ENCODE assay signal across 8 cellular contexts in the genomic region with DNA sequence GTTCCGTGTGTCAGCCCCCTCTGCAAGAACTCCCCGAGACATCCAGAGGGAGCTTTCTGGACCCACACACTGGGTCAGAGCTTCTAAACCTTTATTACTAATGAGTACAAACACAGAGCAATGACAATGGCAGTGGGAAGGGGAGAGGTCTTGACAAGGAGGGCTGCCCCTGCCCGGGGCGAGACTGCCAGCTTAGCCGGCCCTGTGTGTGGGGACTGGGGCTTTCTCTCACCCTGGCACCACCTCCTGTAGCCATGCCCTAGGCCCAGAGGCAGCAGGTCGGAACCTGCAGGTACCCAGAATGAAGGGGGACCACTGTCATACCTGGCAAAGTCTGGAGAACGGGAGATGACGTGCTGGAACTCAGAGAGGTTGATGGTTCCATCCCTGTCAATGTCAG. TPM values are rescaled to one million over a fixed set of nuclear protein-coding genes. Genes with fewer than 3 reads are reported as not detected.
DNase-seq lines count a peak whose midpoint lies in the region; ATAC-seq, FAIRE-seq and TF ChIP-seq lines count a peak whose summit lies in the region.

No MANE protein-coding gene starts in this region.

- WGBS in K562 (ENCODE audit: insufficient coverage, low coverage, missing lambda C conversion rate), result 93% methylated on average over 7 of the region's 8 CpGs

- H3K27me3 ChIP-seq in K562 (ENCODE audit: control insufficient read depth in 2 of 2, insufficient read depth in 2 of 2, low read length in 2 of 2), result no peaks in the 10 kb centered on the region

- no peak for TF ChIP-seq POLR2A in K562 (conservative IDR thresholded peaks at IDR 0.05)

- no peak overlapping the region for H3K4me3 ChIP-seq in K562

- intact Hi-C loops in K562 (cut with micrococcal nuclease), result loop anchor here (5.0 kb wide), 1 partner anchor 57 kb away; no protein-coding TSS in a partner anchor

- H4K20me1 ChIP-seq in K562 (replicated peaks; ENCODE audit: control insufficient read depth, insufficient read depth, low read length), result 0 out of 2 replicates have a peak, but pooled peaks cover 4% of the 10 kb centered on the region

- FAIRE-seq in K562 (lab: Jason Lieb, UNC), result no peak

- peaks cover 32% of the 10 kb centered on the region for H3K79me2 ChIP-seq in K562 (ENCODE audit: control insufficient read depth, insufficient read depth, low read length)

- TF ChIP-seq RAD21 in K562 (CRISPR knock-in tag; conservative IDR thresholded peaks at IDR 0.05 in 1 of 2, IDR thresholded peaks at IDR 0.05 in 1 of 2), result no peak

- peaks cover 7 to 43% of the 10 kb centered on the region in 2 experiments; a peak in 3 of 5 replicates for H3K4me1 ChIP-seq in K562 (replicated peaks in 1 of 2; ENCODE audit: control insufficient read depth in 2 of 2, insufficient read depth in 2 of 2, low read length in 2 of 2)

- H3K9ac ChIP-seq in K562 (ENCODE audit: insufficient read depth in 1 of 2, low read depth in 2 of 2, low read length in 2 of 2), result peak overlapping the region in 1 of 2 experiments; percentile 70; a peak in 2 of 4 replicates

- H3K9me3 Mint-ChIP-seq in stimulated activated naive CD8-positive, alpha-beta T cell treated with anti-CD3 and anti-CD28 coated beads, Interleukin-15, Interleukin-2, amounts not matched to agents 100 ng/mL and 50 ng/mL, for 24 hours, result no peaks in the 10 kb centered on the region
- H3K9me3 Mint-ChIP-seq in naive B cell, result no peaks in the 10 kb centered on the region

- H3K9me1 ChIP-seq in K562 (ENCODE audit: control insufficient read depth, insufficient read depth, low read length), result no peaks in the 10 kb centered on the region

- H3K4me1 Mint-ChIP-seq in stimulated activated naive CD8-positive, alpha-beta T cell treated with anti-CD3 and anti-CD28 coated beads, Interleukin-15, Interleukin-2, amounts not matched to agents 100 ng/mL and 50 ng/mL, for 24 hours (ENCODE audit: low read depth), result peaks cover 44% of the 10 kb centered on the region
- peaks cover 51 to 60% (median 57%) of the 10 kb centered on the region in 3 donors for H3K4me1 Mint-ChIP-seq in naive B cell

- TF ChIP-seq CTCF in K562 (IDR thresholded peaks at IDR 0.05 in 2 of 3, conservative IDR thresholded peaks at IDR 0.05 in 1 of 3; ENCODE audit: insufficient read depth in 2 of 3, low read depth in 1 of 3, low read length in 3 of 3), result no peak

- DNase-seq in stimulated activated naive CD8-positive, alpha-beta T cell treated with anti-CD3 and anti-CD28 coated beads, Interleukin-15, Interleukin-2, amounts not matched to agents 100 U/mL and 50 U/mL, for 24 hours, result no peak
- DNase-seq in K562 (ENCODE audit: extremely low read depth in 1 of 4, low spot score in 3 of 4) (no peak), naive B cell (no peak), activated gamma-delta T cell treated with Interleukin-2 at 50 U/mL for 16 hours (no peak)
- no peak for DNase-seq in effector CD8-positive, alpha-beta T cell (lab: John Stamatoyannopoulos, UW)

- no peaks in the 10 kb centered on the region for H3K27me3 Mint-ChIP-seq in stimulated activated naive CD8-positive, alpha-beta T cell treated with anti-CD3 and anti-CD28 coated beads, Interleukin-15, Interleukin-2, amounts not matched to agents 100 ng/mL and 50 ng/mL, for 24 hours
- H3K27me3 Mint-ChIP-seq in naive B cell, result no peaks in the 10 kb centered on the region

- peak overlapping the region; percentile 99 for H3K4me3 Mint-ChIP-seq in stimulated activated naive CD8-positive, alpha-beta T cell treated with anti-CD3 and anti-CD28 coated beads, Interleukin-15, Interleukin-2, amounts not matched to agents 100 ng/mL and 50 ng/mL, for 24 hours
- peak overlapping the region; percentile 80 to 94 (median 90) for H3K4me3 Mint-ChIP-seq in naive B cell

- H2AFZ ChIP-seq in K562 (ENCODE audit: low read depth, low read length), result no peak overlapping the region

- peaks cover 66% of the 10 kb centered on the region for H3K36me3 ChIP-seq in K562 (ENCODE audit: control insufficient read depth, insufficient read depth, low read length)

- no peak for ATAC-seq in stimulated activated naive CD8-positive, alpha-beta T cell treated with anti-CD3 and anti-CD28 coated beads, Interleukin-15, Interleukin-2, amounts not matched to agents 100 U/mL and 50 U/mL, for 24 hours
- ATAC-seq in K562 (no peak), naive B cell (ENCODE audit: low read depth in 2 of 2) (no peak), GM21367 (IDR thresholded peaks at IDR 0.05; ENCODE audit: unreplicated experiment) (no peak), GM21381 (IDR thresholded peaks at IDR 0.05; ENCODE audit: unreplicated experiment) (no peak)

- POLR2A ChIA-PET in K562 (lab: Yijun Ruan, JAX), result interaction anchor here (0.8 to 1.8 kb wide), 4 partner anchors 9 to 44 kb away, joined by 3 to 6 read pairs (median 4); no protein-coding TSS in a partner anchor

- peak overlapping the region; percentile 96 for H3K27ac Mint-ChIP-seq in stimulated activated naive CD8-positive, alpha-beta T cell treated with anti-CD3 and anti-CD28 coated beads, Interleukin-15, Interleukin-2, amounts not matched to agents 100 ng/mL and 50 ng/mL, for 24 hours
- peak overlapping the region; percentile 97 to 100 (median 98) for H3K27ac Mint-ChIP-seq in naive B cell

- no peak for TF ChIP-seq EP300 in K562 (IDR thresholded peaks at IDR 0.05; ENCODE audit: low read length)

- CTCF ChIA-PET in K562 (lab: Yijun Ruan, JAX; ENCODE audit: low intra/inter-chr PET ratio), result interaction anchor here (0.7 kb wide), 1 partner anchor 88 kb away, joined by 3 read pairs; no protein-coding TSS in a partner anchor

- no peak overlapping the region for H3K4me2 ChIP-seq in K562 (ENCODE audit: insufficient read depth, low read length)

- no peaks in the 10 kb centered on the region for H3K9me3 ChIP-seq in K562 (replicated peaks; ENCODE audit: control insufficient read depth, insufficient read depth, low read depth, low read length)

- BruUV-seq in K562 (replicated peaks; lab: Mats Ljungman, UMichigan), result no TSS peak

- no peak overlapping the region for H3K27ac ChIP-seq in K562 (ENCODE audit: extremely low read depth, low read depth, low read length)

- H3K36me3 Mint-ChIP-seq in stimulated activated naive CD8-positive, alpha-beta T cell treated with anti-CD3 and anti-CD28 coated beads, Interleukin-15, Interleukin-2, amounts not matched to agents 100 ng/mL and 50 ng/mL, for 24 hours (ENCODE audit: low read depth), result peaks cover 42% of the 10 kb centered on the region
- peaks cover 7 to 27% of the 10 kb centered on the region in 2 donors for H3K36me3 Mint-ChIP-seq in naive B cell

- in situ Hi-C loops in K562 (cut with MboI), result loop anchor here (10.0 kb wide), 1 partner anchor 446 kb away; no protein-coding TSS in a partner anchor

RNA-seq across cellular contexts. Expression of gene CIB1, which starts 3.1 kb away (rescaled TPM):
- 14.3 and 33.8 TPM in 2 replicates for total RNA-seq in K562 (2011; cell fraction: chromatin; rRNA removed; ENCODE audit: low replicate concordance)
- total RNA-seq in K562 (2011; cell fraction: nucleolus; rRNA removed), result 35.9 and 36.5 TPM in 2 replicates
- 26.0 and 30.1 TPM in 2 replicates for total RNA-seq in K562 (2011; cell fraction: nucleoplasm; rRNA removed)
- total RNA-seq in K562 (2014; rRNA removed) (61.4 and 94.5 TPM in 2 replicates), K562 (2014; rRNA removed; fragmentation: Illumina TruSeq; extraction: Trizol) (46.9 and 49.6 TPM in 2 replicates), K562 (2015; rRNA removed; fragmentation: Illumina TruSeq; extraction: Trizol) (63.4 and 64.5 TPM in 2 replicates), K562 (2021) (106 and 107 TPM in 2 replicates)
- polyA plus RNA-seq in K562 (2011; rRNA removed) (136 and 186 TPM in 2 replicates), K562 (2014; fragmentation: Illumina TruSeq; extraction: Trizol) (107 and 138 TPM in 2 replicates), K562 (2014; fragmentation: Nextera tagmentation; extraction: Ambion mirVana) (10 to 100 TPM; 14.9 to 33.8 TPM), K562 (2014; rRNA removed) (128 and 142 TPM in 2 replicates), naive B cell (ENCODE audit: low read depth in 6 of 6) (100 to 1,000 TPM; 204 to 259 (median 235) TPM)
- 212 and 302 TPM in 2 replicates for polyA plus RNA-seq in K562 (2011; cell fraction: cytosol; rRNA removed)
- polyA plus RNA-seq in K562 (2011; cell fraction: nucleus; rRNA removed), result 104 and 147 TPM in 2 replicates
- 132 and 166 TPM in 2 replicates for polyA plus RNA-seq in K562 (2012)
- 38.2 and 47.4 TPM in 2 replicates for polyA minus RNA-seq in K562 (2011; rRNA and poly(A)+ RNA removed)
- 35.2 and 37.1 TPM in 2 replicates for polyA minus RNA-seq in K562 (2011; cell fraction: cytosol; rRNA and poly(A)+ RNA removed)
- 10.0 and 16.9 TPM in 2 replicates for polyA minus RNA-seq in K562 (2011; cell fraction: nucleus; rRNA and poly(A)+ RNA removed)

RNA-seq across cellular contexts. Expression of gene GDPGP1, which starts 3.4 kb away (rescaled TPM):
- total RNA-seq in K562 (2011; cell fraction: chromatin; rRNA removed; ENCODE audit: low replicate concordance), result 9.0 and 29.0 TPM in 2 replicates
- 29.9 and 32.4 TPM in 2 replicates for total RNA-seq in K562 (2011; cell fraction: nucleolus; rRNA removed)
- total RNA-seq in K562 (2011; cell fraction: nucleoplasm; rRNA removed), result 18.3 and 18.8 TPM in 2 replicates
- 3.9 and 4.0 TPM in 2 replicates for total RNA-seq in K562 (2014; rRNA removed)
- 2.8 and 3.0 TPM in 2 replicates for total RNA-seq in K562 (2014; rRNA removed; fragmentation: Illumina TruSeq; extraction: Trizol)
- total RNA-seq in K562 (2015; rRNA removed; fragmentation: Illumina TruSeq; extraction: Trizol), result 2.4 and 3.0 TPM in 2 replicates
- 6.0 and 6.1 TPM in 2 replicates for total RNA-seq in K562 (2021)
- polyA plus RNA-seq in K562 (2011; rRNA removed), result 3.7 and 4.0 TPM in 2 replicates
- 1.4 and 2.7 TPM in 2 replicates for polyA plus RNA-seq in K562 (2011; cell fraction: cytosol; rRNA removed)
- polyA plus RNA-seq in K562 (2011; cell fraction: nucleus; rRNA removed), result 9.9 and 12.7 TPM in 2 replicates
- polyA plus RNA-seq in K562 (2012), result 2.3 and 4.2 TPM in 2 replicates
- polyA plus RNA-seq in K562 (2014; fragmentation: Illumina TruSeq; extraction: Trizol), result 1.2 and 2.0 TPM in 2 replicates
- under 1 TPM; 0.78 to 0.92 TPM for polyA plus RNA-seq in K562 (2014; fragmentation: Nextera tagmentation; extraction: Ambion mirVana)
- 2.6 and 3.3 TPM in 2 replicates for polyA plus RNA-seq in K562 (2014; rRNA removed)
- 7.1 and 7.7 TPM in 2 replicates for polyA minus RNA-seq in K562 (2011; rRNA and poly(A)+ RNA removed)
- 6.0 and 7.6 TPM in 2 replicates for polyA minus RNA-seq in K562 (2011; cell fraction: cytosol; rRNA and poly(A)+ RNA removed)
- polyA minus RNA-seq in K562 (2011; cell fraction: nucleus; rRNA and poly(A)+ RNA removed), result 13.9 and 15.4 TPM in 2 replicates
- 1 to 10 TPM in 4 of 6 donors, under 1 TPM in 2; 0.70 to 2.1 (median 1.3) TPM for polyA plus RNA-seq in naive B cell (ENCODE audit: low read depth in 6 of 6)

RNA-seq across cellular contexts. Expression of gene TTLL13, which starts 18.7 kb away (rescaled TPM):
- 1.1 and 1.4 TPM in 2 replicates for total RNA-seq in K562 (2011; cell fraction: chromatin; rRNA removed; ENCODE audit: low replicate concordance)
- 0.53 and 0.83 TPM in 2 replicates for total RNA-seq in K562 (2011; cell fraction: nucleolus; rRNA removed)
- 0.37 and 0.76 TPM in 2 replicates for total RNA-seq in K562 (2011; cell fraction: nucleoplasm; rRNA removed)
- total RNA-seq in K562 (2014; rRNA removed) (0.04 TPM in 1 of 2 replicates, not detected in the other), K562 (2014; rRNA removed; fragmentation: Illumina TruSeq; extraction: Trizol) (0.10 and 0.22 TPM in 2 replicates), K562 (2015; rRNA removed; fragmentation: Illumina TruSeq; extraction: Trizol) (0.11 TPM in 1 of 2 replicates, not detected in the other), K562 (2021) (0.11 and 0.36 TPM in 2 replicates)
- polyA plus RNA-seq in K562 (2011; rRNA removed) (0.20 and 0.24 TPM in 2 replicates), K562 (2014; fragmentation: Illumina TruSeq; extraction: Trizol) (0.12 TPM in 1 of 2 replicates, not detected in the other), K562 (2014; fragmentation: Nextera tagmentation; extraction: Ambion mirVana) (under 1 TPM; 0.10 to 0.17 TPM), K562 (2014; rRNA removed) (0.05 TPM in 1 of 2 replicates, not detected in the other), naive B cell (ENCODE audit: low read depth in 6 of 6) (1 to 10 TPM in 1 of 6 donors, under 1 TPM in 3, not detected in 2; 0.11 to 1.4 (median 0.34) TPM)
- 0.22 and 0.24 TPM in 2 replicates for polyA plus RNA-seq in K562 (2011; cell fraction: cytosol; rRNA removed)
- polyA plus RNA-seq in K562 (2011; cell fraction: nucleus; rRNA removed), result 0.49 and 0.74 TPM in 2 replicates
- 0.17 and 0.55 TPM in 2 replicates for polyA plus RNA-seq in K562 (2012)
- 0.28 and 0.51 TPM in 2 replicates for polyA minus RNA-seq in K562 (2011; rRNA and poly(A)+ RNA removed)
- polyA minus RNA-seq in K562 (2011; cell fraction: cytosol; rRNA and poly(A)+ RNA removed), result not detected in 2 replicates
- 0.22 and 0.40 TPM in 2 replicates for polyA minus RNA-seq in K562 (2011; cell fraction: nucleus; rRNA and poly(A)+ RNA removed)

RNA-seq across cellular contexts. Expression of gene SEMA4B, which starts 29.5 kb away (rescaled TPM):
- 229 and 471 TPM in 2 replicates for total RNA-seq in K562 (2011; cell fraction: chromatin; rRNA removed; ENCODE audit: low replicate concordance)
- 275 and 311 TPM in 2 replicates for total RNA-seq in K562 (2011; cell fraction: nucleolus; rRNA removed)
- 234 and 268 TPM in 2 replicates for total RNA-seq in K562 (2011; cell fraction: nucleoplasm; rRNA removed)
- total RNA-seq in K562 (2014; rRNA removed) (11.0 and 38.7 TPM in 2 replicates), K562 (2014; rRNA removed; fragmentation: Illumina TruSeq; extraction: Trizol) (8.5 and 10.7 TPM in 2 replicates), K562 (2015; rRNA removed; fragmentation: Illumina TruSeq; extraction: Trizol) (16.7 and 17.7 TPM in 2 replicates), K562 (2021) (33.6 and 37.9 TPM in 2 replicates)
- polyA plus RNA-seq in K562 (2011; rRNA removed) (28.8 and 56.9 TPM in 2 replicates), K562 (2014; fragmentation: Illumina TruSeq; extraction: Trizol) (10.9 and 16.9 TPM in 2 replicates), K562 (2014; fragmentation: Nextera tagmentation; extraction: Ambion mirVana) (1 to 10 TPM; 1.3 to 1.5 TPM), K562 (2014; rRNA removed) (24.8 and 27.8 TPM in 2 replicates), naive B cell (ENCODE audit: low read depth in 6 of 6) (100 to 1,000 TPM in 4 of 6 donors, 10 to 100 TPM in 2; 96.8 to 172 (median 103) TPM)
- 31.0 and 40.4 TPM in 2 replicates for polyA plus RNA-seq in K562 (2011; cell fraction: cytosol; rRNA removed)
- polyA plus RNA-seq in K562 (2011; cell fraction: nucleus; rRNA removed), result 155 and 194 TPM in 2 replicates
- 31.3 and 40.0 TPM in 2 replicates for polyA plus RNA-seq in K562 (2012)
- 41.6 and 47.9 TPM in 2 replicates for polyA minus RNA-seq in K562 (2011; rRNA and poly(A)+ RNA removed)
- 59.8 and 102 TPM in 2 replicates for polyA minus RNA-seq in K562 (2011; cell fraction: cytosol; rRNA and poly(A)+ RNA removed)
- polyA minus RNA-seq in K562 (2011; cell fraction: nucleus; rRNA and poly(A)+ RNA removed), result 62.9 and 86.3 TPM in 2 replicates

RNA-seq across cellular contexts. Expression of gene NGRN, which starts 34.9 kb away (rescaled TPM):
- 23.0 and 24.9 TPM in 2 replicates for total RNA-seq in K562 (2011; cell fraction: chromatin; rRNA removed; ENCODE audit: low replicate concordance)
- total RNA-seq in K562 (2011; cell fraction: nucleolus; rRNA removed), result 17.9 and 20.5 TPM in 2 replicates
- 24.8 and 26.5 TPM in 2 replicates for total RNA-seq in K562 (2011; cell fraction: nucleoplasm; rRNA removed)
- 69.5 and 73.4 TPM in 2 replicates for total RNA-seq in K562 (2014; rRNA removed)
- total RNA-seq in K562 (2014; rRNA removed; fragmentation: Illumina TruSeq; extraction: Trizol), result 54.9 and 58.8 TPM in 2 replicates
- 60.0 and 61.5 TPM in 2 replicates for total RNA-seq in K562 (2015; rRNA removed; fragmentation: Illumina TruSeq; extraction: Trizol)
- total RNA-seq in K562 (2021), result 64.6 and 66.5 TPM in 2 replicates
- 57.5 and 62.8 TPM in 2 replicates for polyA plus RNA-seq in K562 (2011; rRNA removed)
- polyA plus RNA-seq in K562 (2011; cell fraction: cytosol; rRNA removed), result 45.8 and 48.7 TPM in 2 replicates
- 21.4 and 27.0 TPM in 2 replicates for polyA plus RNA-seq in K562 (2011; cell fraction: nucleus; rRNA removed)
- polyA plus RNA-seq in K562 (2012), result 49.2 and 50.7 TPM in 2 replicates
- polyA plus RNA-seq in K562 (2014; fragmentation: Illumina TruSeq; extraction: Trizol), result 47.9 and 56.5 TPM in 2 replicates
- 10 to 100 TPM; 14.0 to 21.0 TPM for polyA plus RNA-seq in K562 (2014; fragmentation: Nextera tagmentation; extraction: Ambion mirVana)
- 64.5 and 70.3 TPM in 2 replicates for polyA plus RNA-seq in K562 (2014; rRNA removed)
- 37.7 and 38.0 TPM in 2 replicates for polyA minus RNA-seq in K562 (2011; rRNA and poly(A)+ RNA removed)
- polyA minus RNA-seq in K562 (2011; cell fraction: cytosol; rRNA and poly(A)+ RNA removed), result 18.5 and 20.3 TPM in 2 replicates
- polyA minus RNA-seq in K562 (2011; cell fraction: nucleus; rRNA and poly(A)+ RNA removed), result 8.5 and 11.4 TPM in 2 replicates
- 10 to 100 TPM; 33.6 to 80.2 (median 54.1) TPM for polyA plus RNA-seq in naive B cell (ENCODE audit: low read depth in 6 of 6)
